ENCODE assay signal across 9 cellular contexts in genomic region chr1:86503477-86504129, GRCh38. TPM values are rescaled to one million over a fixed set of nuclear protein-coding genes. Genes with fewer than 3 reads are reported as not detected.
A peak's percentile ranks its signal among the peaks of the same experiment; 100 is the strongest.
DNase-seq lines count a peak whose midpoint lies in the region; ATAC-seq lines count a peak whose summit lies in the region.
"Had no signal": no experiment of that assay in that cellular context is flagged by ENCODE, and none has a peak within 500 bp of the region (broad histone marks: within the 10 kb centered on the region; RNA-seq: fewer than 3 reads in every experiment).

No MANE protein-coding gene starts in this region.

- intact Hi-C loops in left colon (cut with DNase I, micrococcal nuclease): no loop called here

- DNase-seq in NCI-H146 (lab: John Stamatoyannopoulos, UW): peak; percentile 52
- DNase-seq in NCI-H146 treated with DMSO at 0.1 percent for 48 hours (lab: John Stamatoyannopoulos, UW; ENCODE audit: unreplicated experiment): no peak
- DNase-seq in cerebellar cortex (ENCODE audit: low spot score): peak; percentile 43
- DNase-seq in left colon: peak; percentile 23 to 56
- peak in 28 of 49 donors; percentile 4 to 52 (median 28) for DNase-seq in substantia nigra (lab: John Stamatoyannopoulos, UW)
- DNase-seq in stimulated activated CD8-positive, alpha-beta memory T cell treated with anti-CD3 and anti-CD28 coated beads, Interleukin-4, amount 100 ng/mL, for 48 hours: no peak
- DNase-seq in middle frontal gyrus (ENCODE audit: extremely low spot score, low spot score): no peak
- DNase-seq: NCI-H1048 had no signal

- ATAC-seq in left colon (peak; percentile 14), HG02623 (IDR thresholded peaks at IDR 0.05; ENCODE audit: unreplicated experiment) (no peak)

- H3K27ac ChIP-seq in substantia nigra (ENCODE audit: low read depth, low read length, poor library complexity, severe bottlenecking): no peak overlapping the region

RNA-seq across cellular contexts. Expression of gene CLCA1, which starts 34.9 kb away (rescaled TPM):
- total RNA-seq in left colon: 100 to 1,000 TPM; 848 to 970 TPM

RNA-seq across cellular contexts. Expression of gene CLCA4, which starts 43.3 kb away (rescaled TPM):
- total RNA-seq in left colon: 1,000 to 10,000 TPM; 1,175 to 1,664 TPM

Comparison
In these comparisons a context has a peak if more than half of its experiments do, and no peak if none do; other contexts are left out.
1. DNase-seq: peak in NCI-H146 (single experiment), cerebellar cortex (single experiment), left colon (2 of 2) and substantia nigra (28 of 49); none in NCI-H146 treated with DMSO at 0.1 percent for 48 hours (single experiment), stimulated activated CD8-positive, alpha-beta memory T cell treated with anti-CD3 and anti-CD28 coated beads, Interleukin-4, amount 100 ng/mL, for 48 hours (single experiment) and middle frontal gyrus (single experiment).